Comparison of ENCODE assay signal across 15 cellular contexts in the genomic region with DNA sequence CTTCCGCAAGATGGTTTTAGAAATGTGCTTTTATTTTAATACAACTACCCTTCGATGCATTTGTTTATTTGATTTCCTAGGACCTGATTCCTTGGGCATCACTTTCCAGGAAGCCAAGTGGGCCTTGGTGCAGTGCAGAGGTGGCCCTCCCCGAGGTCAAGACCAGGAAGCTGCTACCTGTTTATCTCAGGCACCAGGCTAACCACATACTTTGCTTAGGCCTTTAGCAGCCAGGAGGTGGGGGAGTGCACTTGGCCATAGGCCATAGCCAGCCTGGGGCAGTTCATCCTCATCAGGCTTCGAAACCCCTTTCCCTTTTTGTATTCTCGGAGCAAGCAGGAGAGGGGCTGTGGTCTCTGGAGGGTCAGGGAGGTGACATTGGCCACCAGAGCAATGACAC. TPM values are rescaled to one million over a fixed set of nuclear protein-coding genes. Genes with fewer than 3 reads are reported as not detected.
DNase-seq lines count a peak whose midpoint lies in the region; ATAC-seq and TF ChIP-seq lines count a peak whose summit lies in the region.
"Had no signal": no experiment of that assay in that cellular context is flagged by ENCODE, and none has a peak within 500 bp of the region (broad histone marks: within the 10 kb centered on the region; RNA-seq: fewer than 3 reads in every experiment).

No MANE protein-coding gene starts in this region.

- H3K27me3 ChIP-seq in heart left ventricle = no peaks in the 10 kb centered on the region
- H3K27me3 ChIP-seq: esophagus muscularis mucosa had no signal

- H3K27me3 Mint-ChIP-seq in type B pancreatic cell = no peaks in the 10 kb centered on the region
- H3K27me3 Mint-ChIP-seq: activated naive CD8-positive, alpha-beta T cell treated with anti-CD3 and anti-CD28 coated beads, Interleukin-2, amount 50 U/mL, for 24 hours; activated T-cell treated with anti-CD3 and anti-CD28 coated beads, Interleukin-2, amount 50 U/mL, for 24 hours; stimulated activated naive CD8-positive, alpha-beta T cell treated with anti-CD3 and anti-CD28 coated beads, Interleukin-15, amount 100 ng/mL, for 72 hours had no signal

- TF ChIP-seq POLR2A in heart left ventricle (IDR thresholded peaks at IDR 0.05) = no peak

- 55 to 73% (median 70%) methylated on average over 5 of the region's 5 CpGs for WGBS in heart left ventricle, 4 donors

- H3K4me3 Mint-ChIP-seq in type B pancreatic cell = no peak overlapping the region
- H3K4me3 Mint-ChIP-seq: activated naive CD8-positive, alpha-beta T cell treated with anti-CD3 and anti-CD28 coated beads, Interleukin-2, amount 50 U/mL, for 24 hours; activated T-cell treated with anti-CD3 and anti-CD28 coated beads, Interleukin-2, amount 50 U/mL, for 24 hours; stimulated activated naive CD8-positive, alpha-beta T cell treated with anti-CD3 and anti-CD28 coated beads, Interleukin-15, amount 100 ng/mL, for 72 hours had no signal

- H3K9me3 ChIP-seq in heart left ventricle = no peaks in the 10 kb centered on the region
- H3K9me3 ChIP-seq: esophagus muscularis mucosa had no signal

- peaks cover 4% of the 10 kb centered on the region for H3K36me3 Mint-ChIP-seq in type B pancreatic cell

- H3K27ac Mint-ChIP-seq in type B pancreatic cell = no peak overlapping the region
- H3K27ac Mint-ChIP-seq: activated naive CD8-positive, alpha-beta T cell treated with anti-CD3 and anti-CD28 coated beads, Interleukin-2, amount 50 U/mL, for 24 hours; activated T-cell treated with anti-CD3 and anti-CD28 coated beads, Interleukin-2, amount 50 U/mL, for 24 hours; stimulated activated naive CD8-positive, alpha-beta T cell treated with anti-CD3 and anti-CD28 coated beads, Interleukin-15, amount 100 ng/mL, for 72 hours had no signal

- no peak for DNase-seq in heart left ventricle
- DNase-seq in Right ventricle myocardium inferior (ENCODE audit: missing footprints) = no peak
- DNase-seq in left lobe of liver (ENCODE audit: low spot score) = no peak
- no peak for DNase-seq in DMS114 treated with DMSO at 0.1 percent for 48 hours (lab: John Stamatoyannopoulos, UW; ENCODE audit: unreplicated experiment)
- no peak for DNase-seq in NCI-H1436 treated with DMSO at 0.1 percent for 48 hours (lab: John Stamatoyannopoulos, UW)
- no peak for DNase-seq in type B pancreatic cell (ENCODE audit: extremely low spot score, unreplicated experiment)
- DNase-seq: activated CD4-positive, alpha-beta T cell treated with anti-CD3 and anti-CD28 coated beads, Interleukin-2, amount 50 U/mL, for 48 hours; activated naive CD8-positive, alpha-beta T cell treated with anti-CD3 and anti-CD28 coated beads, Interleukin-2, amount 50 U/mL, for 24 hours; activated T-cell treated with anti-CD3 and anti-CD28 coated beads, Interleukin-2, amount 50 U/mL, for 24 hours; NCI-H748 treated with DMSO at 0.1 percent for 48 hours; retina; stimulated activated naive CD8-positive, alpha-beta T cell treated with anti-CD3 and anti-CD28 coated beads, Interleukin-15, amount 100 ng/mL, for 72 hours had no signal

- no peak for TF ChIP-seq CTCF in heart left ventricle (IDR thresholded peaks at IDR 0.05)
- TF ChIP-seq CTCF in type B pancreatic cell (conservative IDR thresholded peaks at IDR 0.05) = no peak

- intact Hi-C loops in heart left ventricle (cut with DNase I) (loop anchor here in 7 of 10 donors (5.0 kb wide), 5 partner anchors 44 to 1204 kb away; a partner anchor contains a TSS), Right ventricle myocardium inferior (cut with DNase I) (no loop called here)

- peaks cover 0 to 84% (median 44%) of the 10 kb centered on the region in 9 donors for H3K36me3 ChIP-seq in heart left ventricle

- no peak for ATAC-seq in heart left ventricle
- no peak for ATAC-seq in Right ventricle myocardium inferior
- ATAC-seq in GM21825 (IDR thresholded peaks at IDR 0.05; ENCODE audit: unreplicated experiment) = peak; percentile 43
- peak; percentile 27 for ATAC-seq in HG03432 (IDR thresholded peaks at IDR 0.05; ENCODE audit: unreplicated experiment)
- ATAC-seq in left lobe of liver = peak; percentile 3
- ATAC-seq: activated naive CD8-positive, alpha-beta T cell treated with anti-CD3 and anti-CD28 coated beads, Interleukin-2, amount 50 U/mL, for 24 hours; stimulated activated naive CD8-positive, alpha-beta T cell treated with anti-CD3 and anti-CD28 coated beads, Interleukin-15, amount 100 ng/mL, for 72 hours had no signal

- peaks cover 22% of the 10 kb centered on the region for H3K4me1 Mint-ChIP-seq in type B pancreatic cell (ENCODE audit: unreplicated experiment)
- H3K4me1 Mint-ChIP-seq: activated naive CD8-positive, alpha-beta T cell treated with anti-CD3 and anti-CD28 coated beads, Interleukin-2, amount 50 U/mL, for 24 hours; stimulated activated naive CD8-positive, alpha-beta T cell treated with anti-CD3 and anti-CD28 coated beads, Interleukin-15, amount 100 ng/mL, for 72 hours had no signal

- peaks cover 0 to 33% (median 10%) of the 10 kb centered on the region in 12 donors for H3K4me1 ChIP-seq in heart left ventricle

- no peak overlapping the region for H3K4me3 ChIP-seq in heart left ventricle
- H3K4me3 ChIP-seq: esophagus muscularis mucosa had no signal

- H3K27ac ChIP-seq in heart left ventricle = peak overlapping the region in 9 of 12 donors; percentile 36 to 78 (median 66)
- H3K27ac ChIP-seq: esophagus muscularis mucosa had no signal

- H3K9me3 Mint-ChIP-seq in type B pancreatic cell = no peaks in the 10 kb centered on the region
- H3K9me3 Mint-ChIP-seq: activated naive CD8-positive, alpha-beta T cell treated with anti-CD3 and anti-CD28 coated beads, Interleukin-2, amount 50 U/mL, for 24 hours; activated T-cell treated with anti-CD3 and anti-CD28 coated beads, Interleukin-2, amount 50 U/mL, for 24 hours; stimulated activated naive CD8-positive, alpha-beta T cell treated with anti-CD3 and anti-CD28 coated beads, Interleukin-15, amount 100 ng/mL, for 72 hours had no signal

RNA-seq across cellular contexts. Expression of a gene that starts 45.4 kb away (rescaled TPM):
- total RNA-seq in heart left ventricle (100 to 1,000 TPM; 204 to 406 (median 342) TPM), Right ventricle myocardium inferior (205 TPM), left lobe of liver (20.6 TPM), type B pancreatic cell (ENCODE audit: low replicate concordance) (24.8 and 35.5 TPM in 2 replicates)
- polyA plus RNA-seq in heart left ventricle = 100 to 1,000 TPM; 157 to 194 TPM

Comparison
In these comparisons a context has a peak if more than half of its experiments do, and no peak if none do; other contexts are left out.
1. ATAC-seq: peak in GM21825 (single experiment), HG03432 (single experiment) and left lobe of liver (single experiment); none in heart left ventricle (0 of 4) and Right ventricle myocardium inferior (single experiment).